In the genomic region with DNA sequence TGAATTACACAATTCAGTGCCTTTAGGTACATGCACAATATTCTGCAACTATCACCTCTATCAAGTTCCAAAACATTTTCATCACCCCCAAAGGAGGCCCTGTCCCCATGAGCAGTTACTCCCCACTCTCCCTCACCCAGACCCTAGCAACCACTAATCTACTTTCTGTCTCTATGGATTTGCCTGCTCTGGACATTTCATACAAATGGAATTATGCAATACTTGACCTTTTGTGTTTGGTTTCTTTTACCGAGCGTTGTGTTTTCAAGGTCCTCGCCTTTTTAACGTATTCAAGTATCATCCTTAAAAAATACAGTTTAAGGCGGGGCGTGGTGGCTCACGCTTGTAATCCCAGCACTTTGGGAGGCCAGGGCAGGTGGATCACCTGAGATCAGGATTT, we compare ENCODE assay signal across 11 cellular contexts.
"Had no signal": no experiment of that assay in that cellular context is flagged by ENCODE, and none has a peak within 500 bp of the region (broad histone marks: within the 10 kb centered on the region; RNA-seq: fewer than 3 reads in every experiment).

No MANE protein-coding gene starts in this region.

- ATAC-seq: GM23338, HCT116 had no signal

- H3K36me3 ChIP-seq: HAP-1 had no signal

- H2AFZ ChIP-seq: GM23248, GM23338 had no signal

- H3K27ac ChIP-seq: GM23248 had no signal

- H3K4me3 ChIP-seq: GM23248, GM23338, HAP-1 had no signal

- DNase-seq: GM23248, GOT3, H7, H9, HCEC 1CT, HFFc6 had no signal

- FAIRE-seq: H1, H54 had no signal

- H3K4me2 ChIP-seq: GM23338 had no signal

- H3K9ac ChIP-seq: GM23248 had no signal

- H3K9me3 ChIP-seq: HAP-1 had no signal

- H3K4me1 ChIP-seq: HAP-1 had no signal
